Comparison of ENCODE assay signal across 8 cellular contexts in the genomic region with DNA sequence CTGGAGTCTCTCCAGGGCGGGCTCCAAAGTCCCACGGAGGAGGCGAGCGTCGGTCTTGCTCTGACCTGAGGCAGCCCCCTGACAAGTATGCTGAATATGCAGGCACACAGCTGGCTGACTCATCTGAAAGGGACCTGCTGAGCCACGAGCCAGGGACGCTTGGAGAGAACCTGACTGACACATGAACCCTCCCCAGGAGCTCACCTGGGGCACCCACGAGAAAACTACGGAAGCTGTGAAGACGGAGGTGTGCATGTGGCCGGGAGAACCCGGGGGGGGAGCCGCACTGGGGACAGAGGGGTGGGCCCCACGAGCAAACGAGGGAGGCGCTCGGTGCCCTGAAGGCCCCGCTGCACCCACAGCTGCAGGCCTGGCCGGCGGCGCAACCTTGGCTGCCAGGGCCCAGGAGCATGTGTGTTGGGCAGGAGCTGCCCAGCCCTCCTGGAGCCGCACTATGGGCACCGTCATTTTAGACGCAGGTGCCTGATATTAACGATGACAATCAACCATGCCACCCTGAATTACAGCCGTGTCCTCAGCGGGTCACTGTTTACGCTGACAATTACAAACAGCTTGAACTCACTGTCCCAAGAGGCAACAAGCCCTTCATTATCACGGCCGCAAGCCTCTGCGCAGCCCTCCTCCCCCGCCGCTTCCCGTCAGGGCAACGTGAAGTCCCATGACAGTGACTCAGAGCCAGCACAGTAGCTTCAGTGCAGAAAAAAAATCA.
A peak's percentile ranks its signal among the peaks of the same experiment; 100 is the strongest.
DNase-seq lines count a peak whose midpoint lies in the region; ATAC-seq and FAIRE-seq lines count a peak whose summit lies in the region.

No MANE protein-coding gene starts in this region.

- H3K27ac ChIP-seq in small intestine (ENCODE audit: low read depth in 1 of 2, low read length in 1 of 2) = peak overlapping the region in 1 of 2 donors; percentile 81

- H3K27me3 ChIP-seq in small intestine (ENCODE audit: control insufficient read depth in 2 of 2, insufficient read depth in 2 of 2, low read length in 2 of 2) = no peaks in the 10 kb centered on the region

- no peak for FAIRE-seq in small intestine (lab: Jason Lieb, UNC)

- peak; percentile 25 to 56 for ATAC-seq in stimulated activated naive B cell treated with anti-CD40 and anti-IgM and Interleukin-4, amounts not matched to agents 10 μg/mL and 1 μg/mL and 100 μg/mL, for 72 hours (replicated peaks)
- ATAC-seq in HG02759 (IDR thresholded peaks at IDR 0.05; ENCODE audit: unreplicated experiment) = no peak

- H3K36me3 ChIP-seq in small intestine (ENCODE audit: control insufficient read depth in 2 of 2, insufficient read depth in 2 of 2, low read length in 2 of 2) = no peaks in the 10 kb centered on the region

- H3K4me1 ChIP-seq in small intestine (ENCODE audit: control insufficient read depth in 2 of 2, insufficient read depth in 1 of 2, low read depth in 1 of 2, low read length in 1 of 2) = no peaks in the 10 kb centered on the region

- H3K4me3 Mint-ChIP-seq in stimulated activated naive B cell treated with anti-CD40 and anti-IgM and Interleukin-4, amounts not matched to agents 10 μg/mL and 1 μg/mL and 100 μg/mL, for 72 hours = no peak overlapping the region

- H3K4me1 Mint-ChIP-seq in stimulated activated naive B cell treated with anti-CD40 and anti-IgM and Interleukin-4, amounts not matched to agents 10 μg/mL and 1 μg/mL and 100 μg/mL, for 72 hours = peaks cover 18 to 20% of the 10 kb centered on the region in 2 donors

- no peak overlapping the region for H3K27ac Mint-ChIP-seq in stimulated activated naive B cell treated with anti-CD40 and anti-IgM and Interleukin-4, amounts not matched to agents 10 μg/mL and 1 μg/mL and 100 μg/mL, for 72 hours

- no peaks in the 10 kb centered on the region for H3K36me3 Mint-ChIP-seq in stimulated activated naive B cell treated with anti-CD40 and anti-IgM and Interleukin-4, amounts not matched to agents 10 μg/mL and 1 μg/mL and 100 μg/mL, for 72 hours

- no peak overlapping the region for H3K4me3 ChIP-seq in small intestine (ENCODE audit: low read depth in 1 of 2, low read length in 2 of 2)

- H3K27me3 Mint-ChIP-seq in stimulated activated naive B cell treated with anti-CD40 and anti-IgM and Interleukin-4, amounts not matched to agents 10 μg/mL and 1 μg/mL and 100 μg/mL, for 72 hours = peaks cover 60 to 76% of the 10 kb centered on the region in 2 donors

- 61 to 81% (median 73%) methylated on average over 35 of the region's 35 CpGs for WGBS in small intestine, 3 donors

- no peaks in the 10 kb centered on the region for H3K9me3 ChIP-seq in small intestine (ENCODE audit: control insufficient read depth, low read depth)

- H3K9me3 Mint-ChIP-seq in stimulated activated naive B cell treated with anti-CD40 and anti-IgM and Interleukin-4, amounts not matched to agents 10 μg/mL and 1 μg/mL and 100 μg/mL, for 72 hours = no peaks in the 10 kb centered on the region

- peak; percentile 62 for DNase-seq in AG08396 (ENCODE audit: low spot score)
- DNase-seq in NCI-H146 treated with DMSO at 0.1 percent for 48 hours (lab: John Stamatoyannopoulos, UW; ENCODE audit: unreplicated experiment) = peak; percentile 94
- peak; percentile 39 for DNase-seq in cerebellum (ENCODE audit: low spot score)
- peak; percentile 92 for DNase-seq in kidney tubule cell (ENCODE audit: low spot score)
- peak; percentile 6 for DNase-seq in stimulated activated naive B cell treated with anti-CD40 and anti-IgM and Interleukin-4, amounts not matched to agents 10 μg/mL and 1 μg/mL and 100 μg/mL, for 72 hours
- no peak for DNase-seq in small intestine
- DNase-seq in HUDEP-2 (lab: John Stamatoyannopoulos, UW; ENCODE audit: unreplicated experiment in 76 of 76) = no peak

Comparison
In these comparisons a context has a peak if more than half of its experiments do, and no peak if none do; other contexts are left out.
1. DNase-seq: peak in AG08396 (single experiment), NCI-H146 treated with DMSO at 0.1 percent for 48 hours (single experiment), cerebellum (single experiment), kidney tubule cell (single experiment) and stimulated activated naive B cell treated with anti-CD40 and anti-IgM and Interleukin-4, amounts not matched to agents 10 μg/mL and 1 μg/mL and 100 μg/mL, for 72 hours (single experiment); none in small intestine (single experiment) and HUDEP-2 (0 of 76).